Comparison of ENCODE assay signal across 8 cellular contexts in genomic region chr1:149928388-149928724, GRCh38. TPM values are rescaled to one million over a fixed set of nuclear protein-coding genes. Genes with fewer than 3 reads are reported as not detected.
DNase-seq lines count a peak whose midpoint lies in the region; ATAC-seq lines count a peak whose summit lies in the region.

No MANE protein-coding gene starts in this region.

- H3K27ac Mint-ChIP-seq in activated T-helper 1 cell treated with anti-CD3 and anti-CD28 coated beads, Interleukin-12 subunit alpha, Interleukin-12 subunit beta, Interleukin-2, Interleukin-4 antibody, amounts not matched to agents 30 ng/mL and 10 ng/mL and 1 ng/mL, durations not matched to agents 14 hours and 24 hours and 36 hours = peak overlapping the region; percentile 96
- H3K27ac Mint-ChIP-seq in stimulated activated naive CD8-positive, alpha-beta T cell treated with anti-CD3 and anti-CD28 coated beads, Interleukin-15, amount 100 ng/mL, for 72 hours = peak overlapping the region; percentile 96 to 97

- peaks cover 81% of the 10 kb centered on the region for H3K4me1 Mint-ChIP-seq in activated T-helper 1 cell treated with anti-CD3 and anti-CD28 coated beads, Interleukin-12 subunit alpha, Interleukin-12 subunit beta, Interleukin-2, Interleukin-4 antibody, amounts not matched to agents 30 ng/mL and 10 ng/mL and 1 ng/mL, durations not matched to agents 14 hours and 24 hours and 36 hours (ENCODE audit: low read depth)
- H3K4me1 Mint-ChIP-seq in stimulated activated naive CD8-positive, alpha-beta T cell treated with anti-CD3 and anti-CD28 coated beads, Interleukin-15, amount 100 ng/mL, for 72 hours = peaks cover 44% of the 10 kb centered on the region

- peaks cover 47% of the 10 kb centered on the region for H3K36me3 Mint-ChIP-seq in activated T-helper 1 cell treated with anti-CD3 and anti-CD28 coated beads, Interleukin-12 subunit alpha, Interleukin-12 subunit beta, Interleukin-2, Interleukin-4 antibody, amounts not matched to agents 30 ng/mL and 10 ng/mL and 1 ng/mL, durations not matched to agents 14 hours and 24 hours and 36 hours (ENCODE audit: low read depth)

- no peaks in the 10 kb centered on the region for H3K9me3 ChIP-seq in iPS-15b (ENCODE audit: control insufficient read depth, insufficient read depth, low read length)

- H3K27me3 ChIP-seq in iPS-15b (ENCODE audit: control insufficient read depth, insufficient read depth, low read length) = no peaks in the 10 kb centered on the region

- no peaks in the 10 kb centered on the region for H3K27me3 Mint-ChIP-seq in activated T-helper 1 cell treated with anti-CD3 and anti-CD28 coated beads, Interleukin-12 subunit alpha, Interleukin-12 subunit beta, Interleukin-2, Interleukin-4 antibody, amounts not matched to agents 30 ng/mL and 10 ng/mL and 1 ng/mL, durations not matched to agents 14 hours and 24 hours and 36 hours (ENCODE audit: insufficient read depth)
- no peaks in the 10 kb centered on the region for H3K27me3 Mint-ChIP-seq in stimulated activated naive CD8-positive, alpha-beta T cell treated with anti-CD3 and anti-CD28 coated beads, Interleukin-15, amount 100 ng/mL, for 72 hours

- H3K4me3 Mint-ChIP-seq in activated T-helper 1 cell treated with anti-CD3 and anti-CD28 coated beads, Interleukin-12 subunit alpha, Interleukin-12 subunit beta, Interleukin-2, Interleukin-4 antibody, amounts not matched to agents 30 ng/mL and 10 ng/mL and 1 ng/mL, durations not matched to agents 14 hours and 24 hours and 36 hours = peak overlapping the region; percentile 100
- H3K4me3 Mint-ChIP-seq in stimulated activated naive CD8-positive, alpha-beta T cell treated with anti-CD3 and anti-CD28 coated beads, Interleukin-15, amount 100 ng/mL, for 72 hours = peak overlapping the region; percentile 94 to 99

- DNase-seq in NCI-H1417 treated with DMSO at 0.1 percent for 48 hours (lab: John Stamatoyannopoulos, UW) (peak; percentile 13), NCI-H1417 (lab: John Stamatoyannopoulos, UW) (no peak), NCI-H1436 (lab: John Stamatoyannopoulos, UW) (no peak), NCI-H510A treated with DMSO at 0.1 percent for 48 hours (lab: John Stamatoyannopoulos, UW) (no peak)
- DNase-seq in activated T-helper 1 cell treated with anti-CD3 and anti-CD28 coated beads, Interleukin-12 subunit alpha, Interleukin-12 subunit beta, Interleukin-2, Interleukin-4 antibody, amounts not matched to agents 30 ng/mL and 10 ng/mL and 1 ng/mL, durations not matched to agents 14 hours and 24 hours and 36 hours (ENCODE audit: low spot score) = no peak
- no peak for DNase-seq in stimulated activated naive CD8-positive, alpha-beta T cell treated with anti-CD3 and anti-CD28 coated beads, Interleukin-15, amount 100 ng/mL, for 72 hours
- no peak for DNase-seq in stimulated activated CD4-positive, alpha-beta T cell treated with anti-CD3 and anti-CD28 coated beads, Interleukin-4, amount 100 ng/mL, for 4 hours

- peaks cover 35% of the 10 kb centered on the region for H3K36me3 ChIP-seq in iPS-15b (ENCODE audit: control insufficient read depth, insufficient read depth, low read length)

- H3K4me3 ChIP-seq in iPS-15b (ENCODE audit: low read depth, low read length) = peak overlapping the region; percentile 73

- H3K4me1 ChIP-seq in iPS-15b (ENCODE audit: control insufficient read depth, insufficient read depth, low read length) = peaks cover 6% of the 10 kb centered on the region

- no peaks in the 10 kb centered on the region for H3K9me3 Mint-ChIP-seq in activated T-helper 1 cell treated with anti-CD3 and anti-CD28 coated beads, Interleukin-12 subunit alpha, Interleukin-12 subunit beta, Interleukin-2, Interleukin-4 antibody, amounts not matched to agents 30 ng/mL and 10 ng/mL and 1 ng/mL, durations not matched to agents 14 hours and 24 hours and 36 hours
- H3K9me3 Mint-ChIP-seq in stimulated activated naive CD8-positive, alpha-beta T cell treated with anti-CD3 and anti-CD28 coated beads, Interleukin-15, amount 100 ng/mL, for 72 hours = no peaks in the 10 kb centered on the region

- peak overlapping the region; percentile 95 for H3K9ac ChIP-seq in iPS-15b (ENCODE audit: low read depth, low read length)

- no peak for ATAC-seq in stimulated activated naive CD8-positive, alpha-beta T cell treated with anti-CD3 and anti-CD28 coated beads, Interleukin-15, amount 100 ng/mL, for 72 hours

- intact Hi-C loops in activated T-helper 1 cell treated with anti-CD3 and anti-CD28 coated beads, Interleukin-12 subunit alpha, Interleukin-12 subunit beta, Interleukin-2, Interleukin-4 antibody, amounts not matched to agents 30 ng/mL and 10 ng/mL and 1 ng/mL, durations not matched to agents 14 hours and 24 hours and 36 hours (cut with micrococcal nuclease) = loop anchor here (1.0 to 5.0 kb wide), 4 partner anchors 11 to 224 kb away; no protein-coding TSS in a partner anchor

RNA-seq across cellular contexts. Expression of gene SF3B4, which starts 0.8 kb away (rescaled TPM):
- 125 and 136 TPM in 2 replicates for total RNA-seq in activated T-helper 1 cell treated with anti-CD3 and anti-CD28 coated beads, Interleukin-12 subunit alpha, Interleukin-12 subunit beta, Interleukin-2, Interleukin-4 antibody, amounts not matched to agents 30 ng/mL and 10 ng/mL and 1 ng/mL, durations not matched to agents 14 hours and 24 hours and 36 hours

RNA-seq across cellular contexts. Expression of gene MTMR11, which starts 8.3 kb away (rescaled TPM):
- 5.6 and 8.5 TPM in 2 replicates for total RNA-seq in activated T-helper 1 cell treated with anti-CD3 and anti-CD28 coated beads, Interleukin-12 subunit alpha, Interleukin-12 subunit beta, Interleukin-2, Interleukin-4 antibody, amounts not matched to agents 30 ng/mL and 10 ng/mL and 1 ng/mL, durations not matched to agents 14 hours and 24 hours and 36 hours

RNA-seq across cellular contexts. Expression of gene SV2A, which starts 10.7 kb away (rescaled TPM):
- 17.3 and 18.6 TPM in 2 replicates for total RNA-seq in activated T-helper 1 cell treated with anti-CD3 and anti-CD28 coated beads, Interleukin-12 subunit alpha, Interleukin-12 subunit beta, Interleukin-2, Interleukin-4 antibody, amounts not matched to agents 30 ng/mL and 10 ng/mL and 1 ng/mL, durations not matched to agents 14 hours and 24 hours and 36 hours

RNA-seq across cellular contexts. Expression of gene BOLA1, which starts 29.0 kb away (rescaled TPM):
- total RNA-seq in activated T-helper 1 cell treated with anti-CD3 and anti-CD28 coated beads, Interleukin-12 subunit alpha, Interleukin-12 subunit beta, Interleukin-2, Interleukin-4 antibody, amounts not matched to agents 30 ng/mL and 10 ng/mL and 1 ng/mL, durations not matched to agents 14 hours and 24 hours and 36 hours = 23.9 and 24.3 TPM in 2 replicates
